In the genomic region with DNA sequence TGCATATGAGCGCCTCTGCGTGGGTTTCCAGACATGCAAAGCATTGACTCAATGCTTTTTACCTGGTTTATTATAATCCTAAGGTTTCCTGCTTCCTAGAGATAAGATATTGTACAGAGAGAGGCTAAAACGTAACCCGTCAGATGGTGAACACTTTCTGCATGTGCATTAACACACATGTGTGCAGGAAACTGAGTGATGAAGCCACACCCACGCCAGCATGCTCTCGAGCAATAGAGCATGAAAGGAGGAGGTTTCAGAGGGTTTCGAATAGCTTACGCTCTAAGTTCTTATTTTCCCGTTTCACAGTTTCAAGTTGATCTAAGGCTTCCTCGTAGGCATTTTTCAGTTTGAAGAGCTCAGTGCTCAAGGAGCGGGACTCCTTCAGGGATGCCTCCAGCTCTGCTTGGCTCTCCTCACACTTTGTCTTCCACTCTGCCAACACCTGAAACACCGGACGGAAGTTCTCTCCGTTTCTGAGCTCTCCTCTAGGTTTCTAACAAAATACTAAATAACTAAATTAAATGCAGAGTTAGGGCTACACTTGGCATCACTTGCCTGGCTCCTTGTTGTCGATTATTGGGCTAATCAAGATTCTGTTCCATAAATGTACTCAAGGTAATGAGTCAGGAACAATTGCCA, we compare ENCODE assay signal across 11 cellular contexts. TPM values are rescaled to one million over a fixed set of nuclear protein-coding genes. Genes with fewer than 3 reads are reported as not detected.
DNase-seq lines count a peak whose midpoint lies in the region; ATAC-seq and TF ChIP-seq lines count a peak whose summit lies in the region.
"Had no signal": no experiment of that assay in that cellular context is flagged by ENCODE, and none has a peak within 500 bp of the region (broad histone marks: within the 10 kb centered on the region; RNA-seq: fewer than 3 reads in every experiment).

No MANE protein-coding gene starts in this region.

- no peak overlapping the region for H3K4me3 ChIP-seq in GM06990 (replicated peaks; ENCODE audit: low read depth, low read length)
- H3K4me3 ChIP-seq in mucosa of descending colon: no peak overlapping the region

- no peaks in the 10 kb centered on the region for H3K36me3 ChIP-seq in GM06990 (ENCODE audit: control insufficient read depth, insufficient read depth, low read length)
- H3K36me3 ChIP-seq in mucosa of descending colon (ENCODE audit: low read depth): no peaks in the 10 kb centered on the region

- intact Hi-C loops in mucosa of descending colon (cut with DNase I, micrococcal nuclease): no loop called here

- H3K4me1 ChIP-seq in mucosa of descending colon (ENCODE audit: low read depth): no peaks in the 10 kb centered on the region

- TF ChIP-seq CTCF in GM06990 (IDR thresholded peaks at IDR 0.05; ENCODE audit: insufficient read depth, low read length, poor library complexity, severe bottlenecking) (no peak), mucosa of descending colon (IDR thresholded peaks at IDR 0.05) (no peak)

- H3K9me3 ChIP-seq in mucosa of descending colon: no peaks in the 10 kb centered on the region

- H3K27me3 ChIP-seq in GM06990 (replicated peaks; ENCODE audit: control insufficient read depth, insufficient read depth, low read length): no peaks in the 10 kb centered on the region

- DNase-seq in GM06990 (ENCODE audit: extremely low read depth, insufficient read length): peak; percentile 57
- no peak for DNase-seq in mucosa of descending colon
- no peak for DNase-seq in NCI-H146 (lab: John Stamatoyannopoulos, UW)
- DNase-seq in NCI-H2171 (lab: John Stamatoyannopoulos, UW): no peak
- DNase-seq in globus pallidus (ENCODE audit: low spot score): no peak
- DNase-seq: activated effector memory CD4-positive, alpha-beta T cell treated with Interleukin-2 at 50 U/mL for 16 hours; KBM-7; NCI-H82 had no signal

- peak; percentile 94 for ATAC-seq in GM19043 (IDR thresholded peaks at IDR 0.05; ENCODE audit: low read depth, unreplicated experiment)
- peak; percentile 95 for ATAC-seq in HG02623 (IDR thresholded peaks at IDR 0.05; ENCODE audit: unreplicated experiment)
- peak; percentile 94 for ATAC-seq in HG03442 (IDR thresholded peaks at IDR 0.05; ENCODE audit: unreplicated experiment)
- ATAC-seq in mucosa of descending colon: no peak

RNA-seq across cellular contexts. Expression of gene MYH3, which starts 23.2 kb away (rescaled TPM):
- 1 to 10 TPM; 2.0 to 3.2 (median 2.3) TPM for total RNA-seq in mucosa of descending colon
